ENCODE assay signal across 15 cellular contexts in the genomic region with DNA sequence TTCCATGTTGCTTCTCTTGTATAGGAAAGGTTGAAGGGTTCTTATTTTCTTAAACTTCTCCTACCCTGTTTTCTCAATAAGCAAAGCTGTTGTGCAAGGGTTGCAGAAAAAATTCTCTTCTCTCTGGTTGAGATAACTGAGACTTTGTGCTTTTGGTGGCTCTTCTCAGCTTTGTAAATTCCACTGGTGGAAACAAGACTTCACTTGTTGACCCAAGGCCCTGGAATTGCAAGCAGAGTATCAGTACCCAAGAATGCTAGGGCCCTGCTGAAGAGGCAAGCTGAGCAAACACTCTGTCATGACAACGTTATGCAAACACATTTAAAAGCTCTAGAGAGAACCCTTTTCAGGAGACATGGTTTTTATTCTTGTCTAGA.
DNase-seq lines count a peak whose midpoint lies in the region; ATAC-seq and TF ChIP-seq lines count a peak whose summit lies in the region.
"Had no signal": no experiment of that assay in that cellular context is flagged by ENCODE, and none has a peak within 500 bp of the region (broad histone marks: within the 10 kb centered on the region; RNA-seq: fewer than 3 reads in every experiment).

No MANE protein-coding gene starts in this region.

- H4K8ac ChIP-seq in mesendoderm (ENCODE audit: low read depth, low read length), result no peak overlapping the region

- 100% methylated on average over 1 of the region's 1 CpG for WGBS in mammary epithelial cell (ENCODE audit: low coverage, missing lambda C conversion rate)
- WGBS in esophagus squamous epithelium, 2 donors, result 53 to 69% methylated on average over 1 of the region's 1 CpG
- WGBS in mesendoderm (ENCODE audit: extremely low coverage, insufficient coverage, low lambda C conversion rate), result no CpG with 5 or more reads among the region's 1 CpG

- H4K20me1 ChIP-seq in mammary epithelial cell (ENCODE audit: insufficient read depth, low read length), result no peaks in the 10 kb centered on the region
- H4K20me1 ChIP-seq in MM.1S (ENCODE audit: insufficient read depth, low read length), result no peaks in the 10 kb centered on the region

- no peak overlapping the region for H3K4me3 ChIP-seq in mammary epithelial cell (replicated peaks in 1 of 3; ENCODE audit: insufficient read depth in 1 of 3, low read depth in 2 of 3, low read length in 3 of 3)
- H3K4me3 ChIP-seq in breast epithelium, result no peak overlapping the region
- no peak overlapping the region for H3K4me3 ChIP-seq in esophagus squamous epithelium
- H3K4me3 ChIP-seq in lower lobe of right lung, result no peak overlapping the region
- no peak overlapping the region for H3K4me3 ChIP-seq in mesendoderm (ENCODE audit: low read length)
- no peak overlapping the region for H3K4me3 ChIP-seq in MM.1S (ENCODE audit: low read length)

- BruUV-seq in mammary epithelial cell (replicated peaks; lab: Mats Ljungman, UMichigan), result no TSS peak

- DNase-seq in mammary epithelial cell (peak; percentile 11), breast epithelium (ENCODE audit: low spot score in 2 of 2) (no peak), esophagus squamous epithelium (lab: John Stamatoyannopoulos, UW) (no peak), lower lobe of right lung (no peak), GM20000 (ENCODE audit: low spot score) (no peak), mesendoderm (no peak), MM.1S (no peak)
- DNase-seq: activated T-cell treated with anti-CD3 and anti-CD28 coated beads, Interleukin-2, amount 50 U/mL, for 4 hours; BE2C; cerebellar nuclear complex; H9; hypothalamus; naive thymus-derived CD4-positive, alpha-beta T cell; NCI-H2227 treated with DMSO at 0.1 percent for 48 hours had no signal

- intact Hi-C loops in mammary epithelial cell (cut with micrococcal nuclease) (no loop called here), breast epithelium (cut with DNase I; ENCODE audit: low total_unique reads) (no loop called here), esophagus squamous epithelium (cut with DNase I) (no loop called here), lower lobe of right lung (cut with DNase I) (no loop called here)

- no peak for TF ChIP-seq POLR2A in breast epithelium (IDR thresholded peaks at IDR 0.05)
- TF ChIP-seq POLR2A in esophagus squamous epithelium (IDR thresholded peaks at IDR 0.05), result no peak

- H3K27me3 ChIP-seq in mammary epithelial cell (ENCODE audit: insufficient read depth, low read length) (no peaks in the 10 kb centered on the region), breast epithelium (no peaks in the 10 kb centered on the region), esophagus squamous epithelium (no peaks in the 10 kb centered on the region), lower lobe of right lung (ENCODE audit: low read depth) (no peaks in the 10 kb centered on the region), mesendoderm (ENCODE audit: insufficient read depth, low read length, poor library complexity) (no peaks in the 10 kb centered on the region), MM.1S (replicated peaks; ENCODE audit: insufficient read depth, low read length) (no peaks in the 10 kb centered on the region)
- H3K27me3 ChIP-seq: BE2C had no signal

- H3K56ac ChIP-seq in mesendoderm (ENCODE audit: low read length), result no peak overlapping the region

- no peak overlapping the region for H2BK15ac ChIP-seq in mesendoderm (replicated peaks; ENCODE audit: low read depth)

- H3K23ac ChIP-seq in mesendoderm (ENCODE audit: low read length), result no peak overlapping the region

- peaks cover 3% of the 10 kb centered on the region for H3K4me1 ChIP-seq in mammary epithelial cell (ENCODE audit: insufficient read depth, low read length)
- H3K4me1 ChIP-seq in breast epithelium, result no peaks in the 10 kb centered on the region
- peaks cover 0 to 8% (median 4%) of the 10 kb centered on the region in 3 donors for H3K4me1 ChIP-seq in esophagus squamous epithelium
- peaks cover 42% of the 10 kb centered on the region for H3K4me1 ChIP-seq in lower lobe of right lung
- no peaks in the 10 kb centered on the region for H3K4me1 ChIP-seq in mesendoderm (ENCODE audit: control insufficient read depth, low read depth, low read length)
- no peaks in the 10 kb centered on the region for H3K4me1 ChIP-seq in MM.1S (ENCODE audit: low read length)
- H3K4me1 ChIP-seq: BE2C had no signal

- H3K9me3 ChIP-seq in mammary epithelial cell (replicated peaks; ENCODE audit: insufficient read depth, low read length) (no peaks in the 10 kb centered on the region), breast epithelium (no peaks in the 10 kb centered on the region), esophagus squamous epithelium (no peaks in the 10 kb centered on the region), lower lobe of right lung (no peaks in the 10 kb centered on the region), MM.1S (replicated peaks; ENCODE audit: insufficient read depth, low read length) (no peaks in the 10 kb centered on the region)
- H3K9me3 ChIP-seq: BE2C had no signal

- in situ Hi-C loops in mammary epithelial cell (cut with MboI; ENCODE audit: low sequenced_read_pairs in 2 of 2), result loop anchor here in 1 of 2 donors (10.0 kb wide), 1 partner anchor 352 kb away; no protein-coding TSS in a partner anchor

- H3K27ac ChIP-seq in mammary epithelial cell (ENCODE audit: insufficient read depth, low read depth, low read length), result no peak overlapping the region
- peak overlapping the region in 1 of 2 donors; percentile 3 for H3K27ac ChIP-seq in breast epithelium
- H3K27ac ChIP-seq in esophagus squamous epithelium, result peak overlapping the region; percentile 38 to 77 (median 60)
- peak overlapping the region; percentile 74 for H3K27ac ChIP-seq in lower lobe of right lung
- H3K27ac ChIP-seq in mesendoderm (ENCODE audit: low read depth, low read length), result no peak overlapping the region
- H3K27ac ChIP-seq in MM.1S (ENCODE audit: low read length), result no peak overlapping the region

- no peak overlapping the region for H3K4me2 ChIP-seq in mammary epithelial cell (ENCODE audit: insufficient read depth, low read depth, low read length)
- no peak overlapping the region for H3K4me2 ChIP-seq in mesendoderm (ENCODE audit: low read length)
- H3K4me2 ChIP-seq in MM.1S (ENCODE audit: low read depth, low read length), result no peak overlapping the region

- no peak for TF ChIP-seq CTCF in mammary epithelial cell (conservative IDR thresholded peaks at IDR 0.05 in 1 of 2, IDR thresholded peaks at IDR 0.05 in 1 of 2; ENCODE audit: extremely low read depth in 1 of 2, insufficient read depth in 1 of 2, low read depth in 1 of 2, low read length in 2 of 2)
- TF ChIP-seq CTCF in breast epithelium (IDR thresholded peaks at IDR 0.05), result no peak
- TF ChIP-seq CTCF in esophagus squamous epithelium (IDR thresholded peaks at IDR 0.05), result no peak
- TF ChIP-seq CTCF in lower lobe of right lung (IDR thresholded peaks at IDR 0.05), result no peak
- no peak for TF ChIP-seq CTCF in GM20000 (IDR thresholded peaks at IDR 0.05; ENCODE audit: extremely low read depth, missing control alignments)
- no peak for TF ChIP-seq CTCF in MM.1S (IDR thresholded peaks at IDR 0.05; ENCODE audit: low read length)

- ATAC-seq in lower lobe of right lung (peak; percentile 89 to 92), GM21825 (IDR thresholded peaks at IDR 0.05; ENCODE audit: unreplicated experiment) (no peak)
- ATAC-seq: activated T-cell treated with anti-CD3 and anti-CD28 coated beads, Interleukin-2, amount 50 U/mL, for 4 hours; naive thymus-derived CD4-positive, alpha-beta T cell had no signal

- no peaks in the 10 kb centered on the region for H3K9me2 ChIP-seq in MM.1S (replicated peaks; ENCODE audit: insufficient read depth, low read length)

- H3F3A ChIP-seq in MM.1S (ENCODE audit: insufficient read depth, low read length), result no peaks in the 10 kb centered on the region

- H3K79me2 ChIP-seq in mammary epithelial cell (ENCODE audit: insufficient read depth, low read length), result no peaks in the 10 kb centered on the region
- no peaks in the 10 kb centered on the region for H3K79me2 ChIP-seq in mesendoderm (ENCODE audit: control insufficient read depth, insufficient read depth, low read length)
- H3K79me2 ChIP-seq in MM.1S (ENCODE audit: low read length), result no peaks in the 10 kb centered on the region

- no peak overlapping the region for H3K18ac ChIP-seq in mesendoderm (ENCODE audit: low read length)

- H2BK120ac ChIP-seq in mesendoderm (ENCODE audit: low read depth, low read length), result no peak overlapping the region

- no peak overlapping the region for H2BK5ac ChIP-seq in mesendoderm (ENCODE audit: low read length)

- no peak overlapping the region for H2AFZ ChIP-seq in mammary epithelial cell (ENCODE audit: low read depth, low read length)
- no peak overlapping the region for H2AFZ ChIP-seq in MM.1S (ENCODE audit: low read length)

- H3K4ac ChIP-seq in mesendoderm (ENCODE audit: low read depth, low read length), result no peak overlapping the region

- H2AK5ac ChIP-seq in mesendoderm (ENCODE audit: low read length), result no peak overlapping the region

- H4K5ac ChIP-seq in mesendoderm (ENCODE audit: low read length), result no peak overlapping the region

- H3K36me3 ChIP-seq in mammary epithelial cell (ENCODE audit: insufficient read depth, low read length) (no peaks in the 10 kb centered on the region), breast epithelium (no peaks in the 10 kb centered on the region), esophagus squamous epithelium (peaks cover 0 to 36% (median 0%) of the 10 kb centered on the region in 3 donors), lower lobe of right lung (peaks cover 42% of the 10 kb centered on the region), mesendoderm (ENCODE audit: control insufficient read depth, insufficient read depth, low read length) (no peaks in the 10 kb centered on the region), MM.1S (replicated peaks; ENCODE audit: insufficient read depth, low read length) (no peaks in the 10 kb centered on the region)

- no peaks in the 10 kb centered on the region for H3K79me1 ChIP-seq in mesendoderm (ENCODE audit: low read length)

- H3K9ac ChIP-seq in mammary epithelial cell (ENCODE audit: insufficient read depth, low read length) (no peak overlapping the region), mesendoderm (ENCODE audit: low read length) (no peak overlapping the region), MM.1S (ENCODE audit: low read length) (no peak overlapping the region)

- CTCF ChIA-PET in mammary epithelial cell (lab: Charles Lee; ENCODE audit: low non-redundant PET), result no interaction called here

- dilution Hi-C loops in mammary epithelial cell (cut with HindIII; ENCODE audit: low sequenced_read_pairs), result loop anchor here (10.0 kb wide), 1 partner anchor 382 kb away; no protein-coding TSS in a partner anchor

Comparison
In these comparisons a context has a peak if more than half of its experiments do, and no peak if none do; other contexts are left out.
1. H3K27ac ChIP-seq: peak in esophagus squamous epithelium (4 of 4) and lower lobe of right lung (single experiment); none in mammary epithelial cell (single experiment), mesendoderm (single experiment) and MM.1S (single experiment).